In genomic region chr7:105017263-105018051, GRCh38 we compare ENCODE assay signal across 8 cellular contexts. TPM values are rescaled to one million over a fixed set of nuclear protein-coding genes. Genes with fewer than 3 reads are reported as not detected.
DNase-seq lines count a peak whose midpoint lies in the region; ATAC-seq and TF ChIP-seq lines count a peak whose summit lies in the region.

No MANE protein-coding gene starts in this region.

- no peak for TF ChIP-seq CTCF in astrocyte of the spinal cord (IDR thresholded peaks at IDR 0.05; ENCODE audit: low read depth, low read length)

- no peaks in the 10 kb centered on the region for H3K36me3 ChIP-seq in HUES64 (ENCODE audit: insufficient read depth, low read length)

- H3K9me3 ChIP-seq in HUES64 (ENCODE audit: insufficient read depth, low read depth, low read length), result no peaks in the 10 kb centered on the region

- no peaks in the 10 kb centered on the region for H3K27me3 ChIP-seq in HUES64 (ENCODE audit: insufficient read depth, low read length)

- H3K4me3 ChIP-seq in HUES64 (ENCODE audit: low read length) (peak overlapping the region; percentile 95), astrocyte of the spinal cord (ENCODE audit: low read depth, low read length) (peak overlapping the region; percentile 83)

- DNase-seq in ACHN, result peak; percentile 15
- DNase-seq in astrocyte of the spinal cord (ENCODE audit: low read depth, low spot score), result no peak
- peak; percentile 8 for DNase-seq in midbrain (lab: John Stamatoyannopoulos, UW)
- DNase-seq in stimulated activated CD4-positive, alpha-beta T cell treated with anti-CD3 and anti-CD28 coated beads, Interleukin-4, amount 100 ng/mL, for 1 hour, result no peak
- DNase-seq in NCI-H146 treated with DMSO at 0.1 percent for 48 hours (lab: John Stamatoyannopoulos, UW; ENCODE audit: unreplicated experiment), result no peak
- no peak for DNase-seq in AG08396 (ENCODE audit: low spot score)

- in situ Hi-C loops in ACHN (cut with HindIII; ENCODE audit: low pct_ligation_motif_present, low pct_unique_long_range_greater_than_20kb, low sequenced_read_pairs), result no loop called here
- in situ Hi-C loops in astrocyte of the spinal cord (cut with HindIII; ENCODE audit: low sequenced_read_pairs), result no loop called here

- H3K4me1 ChIP-seq in HUES64 (ENCODE audit: insufficient read depth, low read length), result peaks cover 50% of the 10 kb centered on the region

- no peak overlapping the region for H3K27ac ChIP-seq in HUES64 (ENCODE audit: low read depth, low read length)

- no peak for ATAC-seq in GM21381 (IDR thresholded peaks at IDR 0.05; ENCODE audit: unreplicated experiment)

- H3K9ac ChIP-seq in HUES64 (ENCODE audit: low read depth, low read length), result 0 out of 2 replicates have a peak overlapping the region, but pooled peaks have one; percentile 100

- WGBS in HUES64, result 41% methylated on average over 4 of the region's 4 CpGs

RNA-seq across cellular contexts. Expression of gene KMT2E, which starts 3.5 kb away (rescaled TPM):
- 26.6 TPM for polyA plus RNA-seq in HUES64 (2013, experiment 1 of 2)
- 35.1 TPM for polyA plus RNA-seq in HUES64 (2013, experiment 2 of 2)

Comparison
In these comparisons a context has a peak if more than half of its experiments do, and no peak if none do; other contexts are left out.
1. DNase-seq: peak in ACHN (single experiment) and midbrain (single experiment); none in astrocyte of the spinal cord (single experiment), stimulated activated CD4-positive, alpha-beta T cell treated with anti-CD3 and anti-CD28 coated beads, Interleukin-4, amount 100 ng/mL, for 1 hour (single experiment), NCI-H146 treated with DMSO at 0.1 percent for 48 hours (single experiment) and AG08396 (single experiment).